16 cellular contexts compared by ENCODE assay signal in genomic region chr5:351911-352225, GRCh38. TPM values are rescaled to one million over a fixed set of nuclear protein-coding genes. Genes with fewer than 3 reads are reported as not detected.
DNase-seq lines count a peak whose midpoint lies in the region; ATAC-seq, FAIRE-seq and TF ChIP-seq lines count a peak whose summit lies in the region.
"Had no signal": no experiment of that assay in that cellular context is flagged by ENCODE, and none has a peak within 500 bp of the region (broad histone marks: within the 10 kb centered on the region; RNA-seq: fewer than 3 reads in every experiment).

No MANE protein-coding gene starts in this region.

- no peak overlapping the region for H2AFZ ChIP-seq in K562 (ENCODE audit: low read depth, low read length)

- CTCF ChIA-PET in K562 (lab: Yijun Ruan, JAX; ENCODE audit: low intra/inter-chr PET ratio) = no interaction called here
- CTCF ChIA-PET in activated CD4-positive, alpha-beta memory T cell treated with anti-CD3 and anti-CD28 coated beads for 36 hours (lab: Charles Lee) = interaction anchor here (1.6 kb wide), 1 partner anchor 163 kb away, joined by 3 read pairs; no protein-coding TSS in a partner anchor

- no TSS peak for BruUV-seq in K562 (replicated peaks; lab: Mats Ljungman, UMichigan)

- no peaks in the 10 kb centered on the region for H3K36me3 ChIP-seq in H7 (replicated peaks; ENCODE audit: control insufficient read depth, insufficient read depth, low read length)
- no peaks in the 10 kb centered on the region for H3K36me3 ChIP-seq in K562 (ENCODE audit: control insufficient read depth, insufficient read depth, low read length)
- no peaks in the 10 kb centered on the region for H3K36me3 ChIP-seq in Peyer's patch
- H3K36me3 ChIP-seq: HAP-1 had no signal

- H3K27ac Mint-ChIP-seq in activated CD4-positive, alpha-beta memory T cell treated with anti-CD3 and anti-CD28 coated beads for 36 hours = no peak overlapping the region

- 16% methylated on average over 3 of the region's 3 CpGs for whole genome bisulfite sequencing in K562 (ENCODE audit: insufficient coverage, low coverage, missing lambda C conversion rate)

- H3K79me2 ChIP-seq in K562 (ENCODE audit: control insufficient read depth, insufficient read depth, low read length) = no peaks in the 10 kb centered on the region

- H3K36me3 Mint-ChIP-seq in activated CD4-positive, alpha-beta memory T cell treated with anti-CD3 and anti-CD28 coated beads for 36 hours = peaks cover 10% of the 10 kb centered on the region
- H3K36me3 Mint-ChIP-seq: CD8-positive, alpha-beta memory T cell had no signal

- no peak overlapping the region for H3K27ac ChIP-seq in K562 (ENCODE audit: extremely low read depth, low read depth, low read length)
- H3K27ac ChIP-seq in Peyer's patch = no peak overlapping the region

- no peak overlapping the region for H3K4me3 Mint-ChIP-seq in activated CD4-positive, alpha-beta memory T cell treated with anti-CD3 and anti-CD28 coated beads for 36 hours
- H3K4me3 Mint-ChIP-seq: CD8-positive, alpha-beta memory T cell had no signal

- TF ChIP-seq RAD21 in K562 (CRISPR knock-in tag; conservative IDR thresholded peaks at IDR 0.05 in 1 of 2, IDR thresholded peaks at IDR 0.05 in 1 of 2) = no peak

- no peak for TF ChIP-seq EP300 in K562 (IDR thresholded peaks at IDR 0.05; ENCODE audit: low read length)

- no peak overlapping the region for H3K9ac ChIP-seq in K562 (ENCODE audit: insufficient read depth in 1 of 2, low read depth in 2 of 2, low read length in 2 of 2)

- H3K4me1 Mint-ChIP-seq in activated CD4-positive, alpha-beta memory T cell treated with anti-CD3 and anti-CD28 coated beads for 36 hours (ENCODE audit: low read depth) = peaks cover 11% of the 10 kb centered on the region

- no peak for FAIRE-seq in K562 (lab: Jason Lieb, UNC)
- no peak for FAIRE-seq in GM19239 (lab: Jason Lieb, UNC)

- peak; percentile 51 for DNase-seq in activated CD8-positive, alpha-beta memory T cell treated with anti-CD3 and anti-CD28 coated beads for 24 hours
- DNase-seq in activated CD8-positive, alpha-beta memory T cell treated with anti-CD3 and anti-CD28 coated beads, Interleukin-2, amount 50 U/mL, for 48 hours = no peak
- DNase-seq in H7 (peak; percentile 23), K562 (ENCODE audit: extremely low read depth in 1 of 4, low spot score in 3 of 4) (peak in 1 of 4 experiments; percentile 11), NCI-H146 treated with DMSO at 0.1 percent for 48 hours (lab: John Stamatoyannopoulos, UW; ENCODE audit: unreplicated experiment) (no peak), Peyer's patch (no peak), GM19239 (ENCODE audit: insufficient read length, low spot score) (no peak)
- DNase-seq in activated CD4-positive, alpha-beta memory T cell treated with anti-CD3 and anti-CD28 coated beads for 36 hours = no peak
- DNase-seq: Caco-2; CD8-positive, alpha-beta memory T cell; DMS53; GF-D8; GOT3; IMR-90; KG1 had no signal

- TF ChIP-seq POLR2A in K562 (conservative IDR thresholded peaks at IDR 0.05) = no peak
- no peak for TF ChIP-seq POLR2A in Peyer's patch (IDR thresholded peaks at IDR 0.05)

- ATAC-seq in K562 = no peak

- in situ Hi-C loops in K562 (cut with MboI) = no loop called here

- H3K27me3 ChIP-seq in H7 (ENCODE audit: control insufficient read depth, insufficient read depth, low read length) (no peaks in the 10 kb centered on the region), K562 (ENCODE audit: control insufficient read depth in 2 of 2, insufficient read depth in 2 of 2, low read length in 2 of 2) (peaks cover 35 to 66% of the 10 kb centered on the region in 2 experiments), Peyer's patch (no peaks in the 10 kb centered on the region)

- peaks cover 21% of the 10 kb centered on the region for H3K27me3 Mint-ChIP-seq in activated CD4-positive, alpha-beta memory T cell treated with anti-CD3 and anti-CD28 coated beads for 36 hours

- H4K20me1 ChIP-seq in K562 (replicated peaks; ENCODE audit: control insufficient read depth, insufficient read depth, low read length) = peaks cover 12% of the 10 kb centered on the region

- H3K4me1 ChIP-seq in K562 (replicated peaks in 1 of 2; ENCODE audit: control insufficient read depth in 2 of 2, insufficient read depth in 2 of 2, low read length in 2 of 2) = peaks cover 0 to 6% of the 10 kb centered on the region in 2 experiments; a peak in 1 of 5 replicates
- no peaks in the 10 kb centered on the region for H3K4me1 ChIP-seq in Peyer's patch
- H3K4me1 ChIP-seq: Caco-2, HAP-1 had no signal

- no peaks in the 10 kb centered on the region for H3K9me1 ChIP-seq in K562 (ENCODE audit: control insufficient read depth, insufficient read depth, low read length)

- no peak for TF ChIP-seq CTCF in K562 (IDR thresholded peaks at IDR 0.05 in 2 of 3, conservative IDR thresholded peaks at IDR 0.05 in 1 of 3; ENCODE audit: insufficient read depth in 2 of 3, low read depth in 1 of 3, low read length in 3 of 3)
- TF ChIP-seq CTCF in Peyer's patch (IDR thresholded peaks at IDR 0.05) = no peak

- H3K4me3 ChIP-seq in H7 (ENCODE audit: insufficient read depth, low read depth, low read length) (no peak overlapping the region), K562 (no peak overlapping the region), Peyer's patch (no peak overlapping the region)
- H3K4me3 ChIP-seq: HAP-1 had no signal

- H3K9me3 ChIP-seq in K562 (replicated peaks; ENCODE audit: control insufficient read depth, insufficient read depth, low read depth, low read length) = no peaks in the 10 kb centered on the region
- H3K9me3 ChIP-seq in Peyer's patch = no peaks in the 10 kb centered on the region
- H3K9me3 ChIP-seq: Caco-2, HAP-1 had no signal

- POLR2A ChIA-PET in K562 (lab: Yijun Ruan, JAX) = interaction anchor here (0.6 kb wide), 1 partner anchor 15 kb away, joined by 3 read pairs; no protein-coding TSS in a partner anchor
- POLR2A ChIA-PET in activated CD4-positive, alpha-beta memory T cell treated with anti-CD3 and anti-CD28 coated beads for 36 hours (lab: Charles Lee) = no interaction called here

- H3K4me2 ChIP-seq in K562 (ENCODE audit: insufficient read depth, low read length) = no peak overlapping the region

- H3K9me3 Mint-ChIP-seq in activated CD4-positive, alpha-beta memory T cell treated with anti-CD3 and anti-CD28 coated beads for 36 hours = peaks cover 3% of the 10 kb centered on the region
- H3K9me3 Mint-ChIP-seq: CD8-positive, alpha-beta memory T cell had no signal

- intact Hi-C loops in K562 (cut with micrococcal nuclease) = no loop called here
- intact Hi-C loops in activated CD4-positive, alpha-beta memory T cell treated with anti-CD3 and anti-CD28 coated beads for 36 hours (cut with micrococcal nuclease) = no loop called here

TF ChIP-seq in K562, 482 proteins besides CTCF, POLR2A, EP300 and RAD21:
- TF ChIP-seq CEBPG (CRISPR knock-in tag; IDR thresholded peaks at IDR 0.05) = 0 out of 2 replicates have a peak, but pooled peaks have one; percentile 20
- no peak for TF ChIP-seq CEBPG (tag; conservative IDR thresholded peaks at IDR 0.05 in 1 of 2, IDR thresholded peaks at IDR 0.05 in 1 of 2)
- TF ChIP-seq SNIP1 (IDR thresholded peaks at IDR 0.05; ENCODE audit: low read depth) = no peak

RNA-seq across cellular contexts. Expression of gene AHRR, which starts 30.4 kb away (rescaled TPM):
- total RNA-seq in H7 (2014; rRNA removed; shearing (Covaris generic)) = 0.74 and 1.4 TPM in 2 replicates
- 2.8 and 5.5 TPM in 2 replicates for total RNA-seq in K562 (2011; cell fraction: chromatin; rRNA removed; ENCODE audit: low replicate concordance)
- 2.1 and 3.2 TPM in 2 replicates for total RNA-seq in K562 (2011; cell fraction: nucleolus; rRNA removed)
- total RNA-seq in K562 (2011; cell fraction: nucleoplasm; rRNA removed) = 0.99 and 1.4 TPM in 2 replicates
- total RNA-seq in K562 (2014; rRNA removed) (0.82 and 1.1 TPM in 2 replicates), K562 (2014; rRNA removed; fragmentation: Illumina TruSeq; extraction: Trizol) (0.18 and 0.61 TPM in 2 replicates), K562 (2015; rRNA removed; fragmentation: Illumina TruSeq; extraction: Trizol) (1.2 TPM in 2 replicates), K562 (2021) (1.6 and 1.8 TPM in 2 replicates), Peyer's patch (10 to 100 TPM in 1 of 4 donors, 1 to 10 TPM in 3; 1.6 to 28.1 (median 2.4) TPM)
- polyA plus RNA-seq in K562 (2011; rRNA removed) (0.68 and 1.3 TPM in 2 replicates), K562 (2014; fragmentation: Illumina TruSeq; extraction: Trizol) (0.43 and 0.72 TPM in 2 replicates), K562 (2014; fragmentation: Nextera tagmentation; extraction: Ambion mirVana) (under 1 TPM in 1 of 2 experiments, not detected in 1; 0.06 TPM), K562 (2014; rRNA removed) (0.89 and 1.8 TPM in 2 replicates)
- polyA plus RNA-seq in K562 (2011; cell fraction: cytosol; rRNA removed) = 0.88 and 1.8 TPM in 2 replicates
- 5.4 and 7.4 TPM in 2 replicates for polyA plus RNA-seq in K562 (2011; cell fraction: nucleus; rRNA removed)
- polyA plus RNA-seq in K562 (2012) = 1.6 and 4.2 TPM in 2 replicates
- 0.15 and 0.91 TPM in 2 replicates for polyA minus RNA-seq in K562 (2011; rRNA and poly(A)+ RNA removed)
- 0.76 and 1.3 TPM in 2 replicates for polyA minus RNA-seq in K562 (2011; cell fraction: cytosol; rRNA and poly(A)+ RNA removed)
- 2.3 and 2.9 TPM in 2 replicates for polyA minus RNA-seq in K562 (2011; cell fraction: nucleus; rRNA and poly(A)+ RNA removed)
- total RNA-seq in activated CD4-positive, alpha-beta memory T cell treated with anti-CD3 and anti-CD28 coated beads for 36 hours = 10 to 100 TPM; 16.7 to 16.8 TPM
- polyA plus RNA-seq: CD8-positive, alpha-beta memory T cell had no signal

Comparison
In these comparisons a context has a peak if more than half of its experiments do, and no peak if none do; other contexts are left out.
1. DNase-seq: peak in activated CD8-positive, alpha-beta memory T cell treated with anti-CD3 and anti-CD28 coated beads for 24 hours (single experiment) and H7 (single experiment); none in activated CD8-positive, alpha-beta memory T cell treated with anti-CD3 and anti-CD28 coated beads, Interleukin-2, amount 50 U/mL, for 48 hours (single experiment), NCI-H146 treated with DMSO at 0.1 percent for 48 hours (single experiment), Peyer's patch (0 of 3), GM19239 (single experiment) and activated CD4-positive, alpha-beta memory T cell treated with anti-CD3 and anti-CD28 coated beads for 36 hours (single experiment).